24 cellular contexts compared by ENCODE assay signal in genomic region chr16:51708861-51709260, GRCh38.
"Had no signal": no experiment of that assay in that cellular context is flagged by ENCODE, and none has a peak within 500 bp of the region (broad histone marks: within the 10 kb centered on the region; RNA-seq: fewer than 3 reads in every experiment).

No MANE protein-coding gene starts in this region.

- H3K4me1 ChIP-seq: left ventricle myocardium inferior, right atrium auricular region, stomach, testis, tibial artery, upper lobe of right lung had no signal

- ATAC-seq: mucosa of descending colon; naive thymus-derived CD4-positive, alpha-beta T cell; natural killer cell treated with Interleukin-12 subunit alpha and Interleukin-12 subunit beta and Interleukin-15 and Interleukin-18, amount 100 ng/mL, for 72 hours; sciatic nerve; stimulated activated naive B cell treated with anti-CD40 and anti-IgM and Interleukin-4, amounts not matched to agents 10 μg/mL and 1 μg/mL and 100 μg/mL, for 72 hours; stimulated activated naive CD8-positive, alpha-beta T cell treated with anti-CD3 and anti-CD28 coated beads, Interleukin-15, Interleukin-2, amounts not matched to agents 100 U/mL and 50 U/mL, for 24 hours; upper lobe of right lung had no signal

- H3K27me3 Mint-ChIP-seq: natural killer cell treated with Interleukin-12 subunit alpha and Interleukin-12 subunit beta and Interleukin-15 and Interleukin-18, amount 100 ng/mL, for 72 hours; stimulated activated naive B cell treated with anti-CD40 and anti-IgM and Interleukin-4, amounts not matched to agents 10 μg/mL and 1 μg/mL and 100 μg/mL, for 72 hours had no signal

- H3K9me3 ChIP-seq: ovary, testis, tibial artery had no signal

- H3K4me3 ChIP-seq: hepatocyte, left ventricle myocardium inferior, lung, mucosa of descending colon, ovary, right atrium auricular region, skin epidermis, stomach, testis, tibial artery, upper lobe of right lung had no signal

- H3K27ac Mint-ChIP-seq: naive thymus-derived CD4-positive, alpha-beta T cell; natural killer cell treated with Interleukin-12 subunit alpha and Interleukin-12 subunit beta and Interleukin-15 and Interleukin-18, amount 100 ng/mL, for 72 hours; progenitor cell of endocrine pancreas; stimulated activated naive B cell treated with anti-CD40 and anti-IgM and Interleukin-4, amounts not matched to agents 10 μg/mL and 1 μg/mL and 100 μg/mL, for 72 hours had no signal

- H3K27ac ChIP-seq: hepatocyte, left ventricle myocardium inferior, ovary, right atrium auricular region, skin epidermis, stomach, testis, tibial artery, upper lobe of right lung had no signal

- H3K27me3 ChIP-seq: hepatocyte, ovary, right atrium auricular region, stomach, testis, tibial artery, upper lobe of right lung had no signal

- H3K36me3 ChIP-seq: left ventricle myocardium inferior, ovary, right atrium auricular region, stomach, tibial artery, upper lobe of right lung had no signal

- DNase-seq: islet precursor cell; left ventricle myocardium inferior; midbrain; mucosa of descending colon; naive thymus-derived CD4-positive, alpha-beta T cell; ovary; stimulated activated CD4-positive, alpha-beta T cell treated with anti-CD3 and anti-CD28 coated beads, Interleukin-12 subunit alpha, Interleukin-12 subunit beta, amount 100 ng/mL, for 4 hours; stimulated activated CD4-positive, alpha-beta T cell treated with anti-CD3 and anti-CD28 coated beads, Interleukin-15, amount 100 ng/mL, for 24 hours; stimulated activated CD4-positive, alpha-beta T cell treated with anti-CD3 and anti-CD28 coated beads, Interleukin-2, amount 100 ng/mL, for 24 hours; stimulated activated CD4-positive, alpha-beta T cell treated with anti-CD3 and anti-CD28 coated beads, Interleukin-4, amount 100 ng/mL, for 1 hour; stimulated activated naive B cell treated with anti-CD40 and anti-IgM and Interleukin-4, amounts not matched to agents 10 μg/mL and 1 μg/mL and 100 μg/mL, for 72 hours; stimulated activated naive CD8-positive, alpha-beta T cell treated with anti-CD3 and anti-CD28 coated beads, Interleukin-15, Interleukin-2, amounts not matched to agents 100 U/mL and 50 U/mL, for 24 hours; stomach; testis; tibial artery; trophoblast cell; upper lobe of right lung had no signal

- H3K4me1 Mint-ChIP-seq: stimulated activated naive B cell treated with anti-CD40 and anti-IgM and Interleukin-4, amounts not matched to agents 10 μg/mL and 1 μg/mL and 100 μg/mL, for 72 hours had no signal

- H3K4me3 Mint-ChIP-seq: naive thymus-derived CD4-positive, alpha-beta T cell; natural killer cell treated with Interleukin-12 subunit alpha and Interleukin-12 subunit beta and Interleukin-15 and Interleukin-18, amount 100 ng/mL, for 72 hours; stimulated activated naive B cell treated with anti-CD40 and anti-IgM and Interleukin-4, amounts not matched to agents 10 μg/mL and 1 μg/mL and 100 μg/mL, for 72 hours had no signal
